Comparison of ENCODE assay signal across 8 cellular contexts in the genomic region with DNA sequence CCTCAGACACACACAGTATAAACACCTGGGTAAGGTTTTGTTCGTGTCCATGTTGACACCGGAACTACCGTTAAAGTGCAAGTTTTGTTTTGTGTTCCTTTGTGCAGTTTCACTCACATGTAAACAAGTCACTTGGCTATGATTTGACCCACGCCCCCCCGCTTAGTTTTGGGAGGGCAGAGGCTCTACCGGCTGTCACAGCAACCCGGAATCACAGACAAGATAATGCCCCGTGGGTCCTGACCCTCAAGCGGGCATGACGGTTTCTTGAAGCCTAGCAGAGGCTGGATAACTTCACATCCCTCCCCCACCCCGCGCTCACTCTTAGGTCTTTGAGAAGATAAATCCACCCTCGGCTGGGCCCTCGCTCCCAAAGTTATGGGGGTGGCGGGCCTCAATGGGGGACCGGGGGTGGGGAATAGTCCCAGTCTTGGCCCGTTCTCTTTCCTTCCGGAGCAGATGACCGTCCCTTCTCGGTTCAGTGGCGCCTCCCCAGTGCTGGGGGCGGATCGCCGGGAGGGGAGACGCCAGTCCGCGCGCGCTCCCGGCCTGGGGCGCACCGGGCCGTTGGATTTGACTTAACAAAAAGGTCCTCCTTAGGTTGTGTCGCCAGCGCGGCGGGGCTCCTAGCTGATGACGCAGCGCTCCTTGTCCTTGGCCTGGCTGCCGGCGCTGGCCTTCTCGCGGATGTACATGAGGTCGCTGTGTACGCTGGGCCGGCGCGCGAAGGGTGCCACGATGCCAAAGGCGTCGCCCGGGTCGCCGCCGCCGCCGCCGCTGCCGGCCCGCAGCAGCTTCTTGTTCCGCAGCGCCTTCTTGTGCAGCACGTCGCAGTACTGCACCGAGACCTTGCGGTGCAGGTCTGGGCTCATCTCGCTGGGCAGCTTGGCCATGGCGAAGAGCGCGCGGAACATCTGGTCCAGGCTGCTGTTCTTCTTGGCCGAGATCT. TPM values are rescaled to one million over a fixed set of nuclear protein-coding genes. Genes with fewer than 3 reads are reported as not detected.
DNase-seq lines count a peak whose midpoint lies in the region; TF ChIP-seq lines count a peak whose summit lies in the region.

No MANE protein-coding gene starts in this region.

- peaks cover 16% of the 10 kb centered on the region for H3K27me3 Mint-ChIP-seq in activated CD4-positive, alpha-beta memory T cell treated with anti-CD3 and anti-CD28 coated beads, Interleukin-2, amount 10 ng/mL, durations not matched to agents 7 days and 5 days
- peaks cover 57% of the 10 kb centered on the region for H3K27me3 Mint-ChIP-seq in nephron progenitor cell (ENCODE audit: low read depth, poor library complexity)

- no peaks in the 10 kb centered on the region for H3K9me3 Mint-ChIP-seq in activated CD4-positive, alpha-beta memory T cell treated with anti-CD3 and anti-CD28 coated beads, Interleukin-2, amount 10 ng/mL, durations not matched to agents 7 days and 5 days
- no peaks in the 10 kb centered on the region for H3K9me3 Mint-ChIP-seq in nephron progenitor cell

- POLR2A ChIA-PET in activated CD4-positive, alpha-beta memory T cell treated with anti-CD3 and anti-CD28 coated beads, Interleukin-2, amount 10 ng/mL, durations not matched to agents 7 days and 5 days (lab: Charles Lee): no interaction called here

- TF ChIP-seq CTCF in nephron progenitor cell (IDR thresholded peaks at IDR 0.05) (no peak), GM20000 (IDR thresholded peaks at IDR 0.05; ENCODE audit: extremely low read depth, missing control alignments) (no peak)

- no peak overlapping the region for H3K27ac Mint-ChIP-seq in activated CD4-positive, alpha-beta memory T cell treated with anti-CD3 and anti-CD28 coated beads, Interleukin-2, amount 10 ng/mL, durations not matched to agents 7 days and 5 days
- H3K27ac Mint-ChIP-seq in nephron progenitor cell: no peak overlapping the region

- CTCF ChIA-PET in activated CD4-positive, alpha-beta memory T cell treated with anti-CD3 and anti-CD28 coated beads, Interleukin-2, amount 10 ng/mL, durations not matched to agents 7 days and 5 days (lab: Charles Lee): interaction anchor here (3.2 to 3.5 kb wide), 2 partner anchors 74 to 147 kb away, joined by 28 to 51 read pairs; no protein-coding TSS in a partner anchor

- peak; percentile 36 for DNase-seq in NCI-H1092 treated with DMSO at 0.1 percent for 48 hours (lab: John Stamatoyannopoulos, UW)
- no peak for DNase-seq in NCI-H1092 (lab: John Stamatoyannopoulos, UW)
- DNase-seq in activated CD4-positive, alpha-beta memory T cell treated with anti-CD3 and anti-CD28 coated beads, Interleukin-2, amount 10 ng/mL, durations not matched to agents 7 days and 5 days: no peak
- peak; percentile 25 for DNase-seq in fibroblast of peridontal ligament (ENCODE audit: extremely low read depth)
- DNase-seq in nephron progenitor cell: peak; percentile 72
- no peak for DNase-seq in cortex of kidney (lab: John Stamatoyannopoulos, UW)
- DNase-seq in iPS-NIHi11 (ENCODE audit: low spot score): no peak
- DNase-seq in GM20000 (ENCODE audit: low spot score): no peak

- peak overlapping the region; percentile 47 for H3K4me3 Mint-ChIP-seq in activated CD4-positive, alpha-beta memory T cell treated with anti-CD3 and anti-CD28 coated beads, Interleukin-2, amount 10 ng/mL, durations not matched to agents 7 days and 5 days
- H3K4me3 Mint-ChIP-seq in nephron progenitor cell: peak overlapping the region; percentile 88

- H3K4me1 Mint-ChIP-seq in activated CD4-positive, alpha-beta memory T cell treated with anti-CD3 and anti-CD28 coated beads, Interleukin-2, amount 10 ng/mL, durations not matched to agents 7 days and 5 days: peaks cover 15% of the 10 kb centered on the region
- peaks cover 22% of the 10 kb centered on the region for H3K4me1 Mint-ChIP-seq in nephron progenitor cell

- peaks cover 19% of the 10 kb centered on the region for H3K36me3 Mint-ChIP-seq in activated CD4-positive, alpha-beta memory T cell treated with anti-CD3 and anti-CD28 coated beads, Interleukin-2, amount 10 ng/mL, durations not matched to agents 7 days and 5 days (ENCODE audit: low read depth)
- peaks cover 23% of the 10 kb centered on the region for H3K36me3 Mint-ChIP-seq in nephron progenitor cell (ENCODE audit: low read depth)

RNA-seq across cellular contexts. Expression of a gene that starts 1.4 kb away (rescaled TPM):
- total RNA-seq in activated CD4-positive, alpha-beta memory T cell treated with anti-CD3 and anti-CD28 coated beads, Interleukin-2, amount 10 ng/mL, durations not matched to agents 7 days and 5 days: 1 to 10 TPM; 1.5 to 2.0 TPM

RNA-seq across cellular contexts. Expression of a gene that starts 18.0 kb away (rescaled TPM):
- total RNA-seq in activated CD4-positive, alpha-beta memory T cell treated with anti-CD3 and anti-CD28 coated beads, Interleukin-2, amount 10 ng/mL, durations not matched to agents 7 days and 5 days: 10 to 100 TPM; 12.6 to 13.2 TPM

Comparison
In these comparisons a context has a peak if more than half of its experiments do, and no peak if none do; other contexts are left out.
1. DNase-seq: peak in NCI-H1092 treated with DMSO at 0.1 percent for 48 hours (single experiment), fibroblast of peridontal ligament (single experiment) and nephron progenitor cell (single experiment); none in NCI-H1092 (single experiment), activated CD4-positive, alpha-beta memory T cell treated with anti-CD3 and anti-CD28 coated beads, Interleukin-2, amount 10 ng/mL, durations not matched to agents 7 days and 5 days (single experiment), cortex of kidney (single experiment), iPS-NIHi11 (single experiment) and GM20000 (single experiment).